ENCODE assay signal across 23 cellular contexts in the genomic region with DNA sequence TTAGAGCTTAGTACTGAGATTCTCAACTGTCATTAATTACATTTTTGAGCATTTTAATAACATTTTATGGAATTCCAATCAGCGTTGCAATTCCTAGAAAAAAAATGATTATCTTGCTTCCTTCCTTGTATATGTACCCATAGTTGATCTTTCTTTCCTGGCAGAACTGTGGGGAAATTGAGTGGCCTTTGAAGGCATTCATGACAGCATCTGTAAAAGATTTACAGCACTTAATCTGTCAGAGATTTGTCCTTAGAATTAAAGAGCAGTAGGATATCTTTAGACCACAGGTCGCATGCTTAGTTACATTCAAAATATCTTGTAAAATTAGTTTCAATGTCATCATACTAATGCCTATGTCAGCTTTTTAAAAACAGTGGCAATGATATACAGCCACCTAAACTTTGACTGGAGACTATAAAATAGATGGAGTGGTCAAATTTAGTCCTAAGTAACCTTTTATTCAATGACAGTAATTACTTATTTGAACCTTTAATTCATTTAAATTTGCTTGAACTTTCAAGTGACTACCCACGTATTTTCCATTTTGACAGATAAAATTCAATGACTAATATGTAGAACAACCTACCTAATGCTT.
"Had no signal": no experiment of that assay in that cellular context is flagged by ENCODE, and none has a peak within 500 bp of the region (broad histone marks: within the 10 kb centered on the region; RNA-seq: fewer than 3 reads in every experiment).

No MANE protein-coding gene starts in this region.

- H3K4me1 Mint-ChIP-seq: memory B cell; naive thymus-derived CD4-positive, alpha-beta T cell; nephron; stimulated activated effector memory CD8-positive, alpha-beta T cell treated with anti-CD3 and anti-CD28 coated beads, Interleukin-12 subunit alpha, Interleukin-12 subunit beta, amount 100 ng/mL, for 72 hours had no signal

- ATAC-seq: gastrocnemius medialis; left lobe of liver; mucosa of descending colon; naive thymus-derived CD4-positive, alpha-beta T cell; right cardiac atrium; stimulated activated effector memory CD8-positive, alpha-beta T cell treated with anti-CD3 and anti-CD28 coated beads, Interleukin-12 subunit alpha, Interleukin-12 subunit beta, amount 100 ng/mL, for 72 hours had no signal

- H3K4me1 ChIP-seq: gastrocnemius medialis, prostate gland, sigmoid colon, stomach, testis, tibial artery had no signal

- H3K9me3 ChIP-seq: gastrocnemius medialis, mucosa of descending colon, prostate gland, sigmoid colon, stomach, testis, tibial artery had no signal

- H3K27me3 ChIP-seq: dorsolateral prefrontal cortex, gastrocnemius medialis, sigmoid colon, stomach, testis, tibial artery had no signal

- H3K4me3 ChIP-seq: dorsolateral prefrontal cortex, gastrocnemius medialis, lung, mucosa of descending colon, prostate gland, sigmoid colon, stomach, testis, tibial artery had no signal

- DNase-seq: dorsolateral prefrontal cortex; effector CD4-positive, alpha-beta T cell; gastrocnemius medialis; head of caudate nucleus; kidney; mucosa of descending colon; naive thymus-derived CD4-positive, alpha-beta T cell; nucleus accumbens; right cardiac atrium; sigmoid colon; stimulated activated CD4-positive, alpha-beta T cell treated with anti-CD3 and anti-CD28 coated beads, Interleukin-2, amount 100 ng/mL, for 24 hours; stimulated activated CD4-positive, alpha-beta T cell treated with anti-CD3 and anti-CD28 coated beads, Interleukin-4, amount 100 ng/mL, for 24 hours; stimulated activated naive CD4-positive, alpha-beta T cell treated with Interleukin-2 at 50 U/mL for 16 hours; stomach; testis; tibial artery had no signal

- H3K27ac ChIP-seq: dorsolateral prefrontal cortex, gastrocnemius medialis, prostate gland, sigmoid colon, stomach, testis, tibial artery had no signal

- H3K27me3 Mint-ChIP-seq: memory B cell; naive thymus-derived CD4-positive, alpha-beta T cell; type B pancreatic cell had no signal

- H3K36me3 ChIP-seq: gastrocnemius medialis, prostate gland, sigmoid colon, stomach, tibial artery had no signal

- H3K36me3 Mint-ChIP-seq: memory B cell; naive thymus-derived CD4-positive, alpha-beta T cell; stimulated activated effector memory CD8-positive, alpha-beta T cell treated with anti-CD3 and anti-CD28 coated beads, Interleukin-12 subunit alpha, Interleukin-12 subunit beta, amount 100 ng/mL, for 72 hours; type B pancreatic cell had no signal

- H3K27ac Mint-ChIP-seq: memory B cell; naive thymus-derived CD4-positive, alpha-beta T cell; nephron; stimulated activated effector memory CD8-positive, alpha-beta T cell treated with anti-CD3 and anti-CD28 coated beads, Interleukin-12 subunit alpha, Interleukin-12 subunit beta, amount 100 ng/mL, for 72 hours; type B pancreatic cell had no signal

- H3K9me3 Mint-ChIP-seq: nephron, type B pancreatic cell had no signal

- H3K4me3 Mint-ChIP-seq: memory B cell; naive thymus-derived CD4-positive, alpha-beta T cell; nephron; stimulated activated effector memory CD8-positive, alpha-beta T cell treated with anti-CD3 and anti-CD28 coated beads, Interleukin-12 subunit alpha, Interleukin-12 subunit beta, amount 100 ng/mL, for 72 hours; type B pancreatic cell had no signal
